Comparison of ENCODE assay signal across 20 cellular contexts in genomic region chr3:100329800-100330489, GRCh38.
"Had no signal": no experiment of that assay in that cellular context is flagged by ENCODE, and none has a peak within 500 bp of the region (broad histone marks: within the 10 kb centered on the region; RNA-seq: fewer than 3 reads in every experiment).

No MANE protein-coding gene starts in this region.

- H3K4me1 ChIP-seq: colonic mucosa, gastrocnemius medialis had no signal

- DNase-seq: activated CD4-positive, alpha-beta T cell treated with anti-CD3 and anti-CD28 coated beads, Interleukin-2, amount 50 U/mL, for 1 hour; activated gamma-delta T cell treated with Interleukin-2 at 50 U/mL for 16 hours; activated T-cell treated with anti-CD3 and anti-CD28 coated beads, Interleukin-2, amount 50 U/mL, for 1 hour; anterior cingulate cortex; colonic mucosa; dorsolateral prefrontal cortex; effector memory CD8-positive, alpha-beta T cell; gastrocnemius medialis; hippocampal formation; kidney glomerular epithelial cell; left ventricle myocardium superior; midbrain; natural killer cell; right cardiac atrium; stimulated activated CD4-positive, alpha-beta T cell treated with anti-CD3 and anti-CD28 coated beads, Interleukin-2, amount 100 ng/mL, for 24 hours; stomach; T-helper 17 cell had no signal

- H3K27me3 ChIP-seq: colonic mucosa, dorsolateral prefrontal cortex, esophagus muscularis mucosa, gastrocnemius medialis, stomach, suprapubic skin, tibial nerve had no signal

- H3K27ac ChIP-seq: colonic mucosa, dorsolateral prefrontal cortex, esophagus muscularis mucosa, gastrocnemius medialis, stomach, suprapubic skin, tibial nerve had no signal

- H3K36me3 ChIP-seq: colonic mucosa, suprapubic skin had no signal

- H3K4me3 ChIP-seq: colonic mucosa, dorsolateral prefrontal cortex, esophagus muscularis mucosa, gastrocnemius medialis, stomach, suprapubic skin, tibial nerve had no signal

- H3K9me3 ChIP-seq: colonic mucosa, esophagus muscularis mucosa, gastrocnemius medialis, stomach, suprapubic skin, tibial nerve had no signal
